Comparison of ENCODE assay signal across 1 cellular context in genomic region chr5:97545446-97545845, GRCh38.
TF ChIP-seq lines count a peak whose summit lies in the region.

No MANE protein-coding gene starts in this region.

TF ChIP-seq in GM23338, 12 proteins besides CTCF, POLR2A, EP300 and RAD21:
- TF ChIP-seq REST (IDR thresholded peaks at IDR 0.05; ENCODE audit: unreplicated experiment) (no peak), EZH2 (IDR thresholded peaks at IDR 0.05; ENCODE audit: low read depth, unreplicated experiment) (no peak), CREB1 (CRISPR knock-in tag; IDR thresholded peaks at IDR 0.05; ENCODE audit: low read depth) (no peak), EZH2phosphoT487 (IDR thresholded peaks at IDR 0.05; ENCODE audit: unreplicated experiment) (no peak), STAT1 (IDR thresholded peaks at IDR 0.05; ENCODE audit: unreplicated experiment) (no peak), ZNF331 (CRISPR knock-in tag; IDR thresholded peaks at IDR 0.05; ENCODE audit: low read depth) (no peak), JUNB (IDR thresholded peaks at IDR 0.05; ENCODE audit: unreplicated experiment) (no peak), NANOG (IDR thresholded peaks at IDR 0.05; ENCODE audit: borderline replicate concordance) (no peak), ZNF114 (CRISPR knock-in tag; IDR thresholded peaks at IDR 0.05) (no peak), ETS1 (IDR thresholded peaks at IDR 0.05) (no peak), POLR2AphosphoS5 (IDR thresholded peaks at IDR 0.05; ENCODE audit: low read depth) (no peak)
- TF ChIP-seq, protein P1, sequence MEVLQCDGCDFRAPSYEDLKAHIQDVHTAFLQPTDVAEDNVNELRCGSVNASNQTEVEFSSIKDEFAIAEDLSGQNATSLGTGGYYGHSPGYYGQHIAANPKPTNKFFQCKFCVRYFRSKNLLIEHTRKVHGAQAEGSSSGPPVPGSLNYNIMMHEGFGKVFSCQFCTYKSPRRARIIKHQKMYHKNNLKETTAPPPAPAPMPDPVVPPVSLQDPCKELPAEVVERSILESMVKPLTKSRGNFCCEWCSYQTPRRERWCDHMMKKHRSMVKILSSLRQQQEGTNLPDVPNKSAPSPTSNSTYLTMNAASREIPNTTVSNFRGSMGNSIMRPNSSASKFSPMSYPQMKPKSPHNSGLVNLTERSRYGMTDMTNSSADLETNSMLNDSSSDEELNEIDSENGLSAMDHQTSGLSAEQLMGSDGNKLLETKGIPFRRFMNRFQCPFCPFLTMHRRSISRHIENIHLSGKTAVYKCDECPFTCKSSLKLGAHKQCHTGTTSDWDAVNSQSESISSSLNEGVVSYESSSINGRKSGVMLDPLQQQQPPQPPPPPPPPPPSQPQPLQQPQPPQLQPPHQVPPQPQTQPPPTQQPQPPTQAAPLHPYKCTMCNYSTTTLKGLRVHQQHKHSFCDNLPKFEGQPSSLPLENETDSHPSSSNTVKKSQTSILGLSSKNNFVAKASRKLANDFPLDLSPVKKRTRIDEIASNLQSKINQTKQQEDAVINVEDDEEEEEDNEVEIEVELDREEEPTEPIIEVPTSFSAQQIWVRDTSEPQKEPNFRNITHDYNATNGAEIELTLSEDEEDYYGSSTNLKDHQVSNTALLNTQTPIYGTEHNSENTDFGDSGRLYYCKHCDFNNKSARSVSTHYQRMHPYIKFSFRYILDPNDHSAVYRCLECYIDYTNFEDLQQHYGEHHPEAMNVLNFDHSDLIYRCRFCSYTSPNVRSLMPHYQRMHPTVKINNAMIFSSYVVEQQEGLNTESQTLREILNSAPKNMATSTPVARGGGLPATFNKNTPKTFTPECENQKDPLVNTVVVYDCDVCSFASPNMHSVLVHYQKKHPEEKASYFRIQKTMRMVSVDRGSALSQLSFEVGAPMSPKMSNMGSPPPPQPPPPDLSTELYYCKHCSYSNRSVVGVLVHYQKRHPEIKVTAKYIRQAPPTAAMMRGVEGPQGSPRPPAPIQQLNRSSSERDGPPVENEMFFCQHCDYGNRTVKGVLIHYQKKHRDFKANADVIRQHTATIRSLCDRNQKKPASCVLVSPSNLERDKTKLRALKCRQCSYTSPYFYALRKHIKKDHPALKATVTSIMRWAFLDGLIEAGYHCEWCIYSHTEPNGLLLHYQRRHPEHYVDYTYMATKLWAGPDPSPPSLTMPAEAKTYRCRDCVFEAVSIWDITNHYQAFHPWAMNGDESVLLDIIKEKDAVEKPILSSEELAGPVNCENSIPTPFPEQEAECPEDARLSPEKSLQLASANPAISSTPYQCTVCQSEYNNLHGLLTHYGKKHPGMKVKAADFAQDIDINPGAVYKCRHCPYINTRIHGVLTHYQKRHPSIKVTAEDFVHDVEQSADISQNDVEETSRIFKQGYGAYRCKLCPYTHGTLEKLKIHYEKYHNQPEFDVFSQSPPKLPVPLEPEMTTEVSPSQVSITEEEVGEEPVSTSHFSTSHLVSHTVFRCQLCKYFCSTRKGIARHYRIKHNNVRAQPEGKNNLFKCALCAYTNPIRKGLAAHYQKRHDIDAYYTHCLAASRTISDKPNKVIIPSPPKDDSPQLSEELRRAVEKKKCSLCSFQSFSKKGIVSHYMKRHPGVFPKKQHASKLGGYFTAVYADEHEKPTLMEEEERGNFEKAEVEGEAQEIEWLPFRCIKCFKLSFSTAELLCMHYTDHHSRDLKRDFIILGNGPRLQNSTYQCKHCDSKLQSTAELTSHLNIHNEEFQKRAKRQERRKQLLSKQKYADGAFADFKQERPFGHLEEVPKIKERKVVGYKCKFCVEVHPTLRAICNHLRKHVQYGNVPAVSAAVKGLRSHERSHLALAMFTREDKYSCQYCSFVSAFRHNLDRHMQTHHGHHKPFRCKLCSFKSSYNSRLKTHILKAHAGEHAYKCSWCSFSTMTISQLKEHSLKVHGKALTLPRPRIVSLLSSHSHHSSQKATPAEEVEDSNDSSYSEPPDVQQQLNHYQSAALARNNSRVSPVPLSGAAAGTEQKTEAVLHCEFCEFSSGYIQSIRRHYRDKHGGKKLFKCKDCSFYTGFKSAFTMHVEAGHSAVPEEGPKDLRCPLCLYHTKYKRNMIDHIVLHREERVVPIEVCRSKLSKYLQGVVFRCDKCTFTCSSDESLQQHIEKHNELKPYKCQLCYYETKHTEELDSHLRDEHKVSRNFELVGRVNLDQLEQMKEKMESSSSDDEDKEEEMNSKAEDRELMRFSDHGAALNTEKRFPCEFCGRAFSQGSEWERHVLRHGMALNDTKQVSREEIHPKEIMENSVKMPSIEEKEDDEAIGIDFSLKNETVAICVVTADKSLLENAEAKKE (CRISPR knock-in tag; IDR thresholded peaks at IDR 0.05), result no peak
